Comparison of ENCODE assay signal across 20 cellular contexts in genomic region chr22:42433754-42434153, GRCh38. TPM values are rescaled to one million over a fixed set of nuclear protein-coding genes. Genes with fewer than 3 reads are reported as not detected.
A peak's percentile ranks its signal among the peaks of the same experiment; 100 is the strongest.
DNase-seq lines count a peak whose midpoint lies in the region; ATAC-seq and TF ChIP-seq lines count a peak whose summit lies in the region.
"Had no signal": no experiment of that assay in that cellular context is flagged by ENCODE, and none has a peak within 500 bp of the region (broad histone marks: within the 10 kb centered on the region; RNA-seq: fewer than 3 reads in every experiment).

No MANE protein-coding gene starts in this region.

- H3K4me1 ChIP-seq in mesendoderm (ENCODE audit: control insufficient read depth, low read depth, low read length) (no peaks in the 10 kb centered on the region), gastrocnemius medialis (peaks cover 6 to 7% of the 10 kb centered on the region in 2 donors)
- H3K4me1 ChIP-seq: psoas muscle had no signal

- in situ Hi-C loops in T47D (cut with HindIII; ENCODE audit: low pct_unique_long_range_greater_than_20kb, low sequenced_read_pairs), result no loop called here
- in situ Hi-C loops in gastrocnemius medialis (cut with MboI; ENCODE audit: low sequenced_read_pairs in 4 of 4), result loop anchor here (5.0 to 25.0 kb wide), 6 partner anchors 261 to 471 kb away; partner anchors contain the start of genes NDUFA6 (in 3 of the 4), SEPTIN3 (in 3 of the 4), SMIM45 (in 2 of the 4) and SMDT1 (in 1 of the 4)

- no peak overlapping the region for H4K8ac ChIP-seq in mesendoderm (ENCODE audit: low read depth, low read length)

- H3K79me2 ChIP-seq in mesendoderm (ENCODE audit: control insufficient read depth, insufficient read depth, low read length), result no peaks in the 10 kb centered on the region

- no peaks in the 10 kb centered on the region for H3K27me3 ChIP-seq in mesendoderm (ENCODE audit: insufficient read depth, low read length, poor library complexity)
- peaks cover 26 to 39% (median 28%) of the 10 kb centered on the region in 3 donors for H3K27me3 ChIP-seq in gastrocnemius medialis
- H3K27me3 ChIP-seq: adrenal gland, transverse colon had no signal

- no peak for ATAC-seq in HG02870 (IDR thresholded peaks at IDR 0.05; ENCODE audit: unreplicated experiment)
- no peak for ATAC-seq in GM21360 (IDR thresholded peaks at IDR 0.05; ENCODE audit: unreplicated experiment)
- no peak for ATAC-seq in gastrocnemius medialis
- ATAC-seq: psoas muscle; stimulated activated naive B cell treated with anti-CD40 and anti-IgM and Interleukin-4, amounts not matched to agents 10 μg/mL and 1 μg/mL and 100 μg/mL, for 72 hours had no signal

- DNase-seq in DMS79 (lab: John Stamatoyannopoulos, UW) (peak; percentile 72), NCI-H1105 treated with DMSO at 0.1 percent for 48 hours (lab: John Stamatoyannopoulos, UW) (peak; percentile 89), T47D (ENCODE audit: low read depth in 1 of 2, low spot score in 1 of 2) (peak; percentile 22 to 56), mesendoderm (no peak), NOMO-1 (lab: John Stamatoyannopoulos, UW; ENCODE audit: unreplicated experiment in 2 of 2) (no peak), gastrocnemius medialis (no peak)
- DNase-seq: central memory CD4-positive, alpha-beta T cell; DND-41; foreskin fibroblast; KG1; naive B cell; NCI-H187; psoas muscle; stimulated activated CD4-positive, alpha-beta T cell treated with anti-CD3 and anti-CD28 coated beads, Interleukin-12 subunit alpha, Interleukin-12 subunit beta, amount 100 ng/mL, for 4 hours; stimulated activated naive B cell treated with anti-CD40 and anti-IgM and Interleukin-4, amounts not matched to agents 10 μg/mL and 1 μg/mL and 100 μg/mL, for 72 hours; transverse colon; WERI-Rb-1 had no signal

- no peak overlapping the region for H3K4me2 ChIP-seq in mesendoderm (ENCODE audit: low read length)

- H3K4ac ChIP-seq in mesendoderm (ENCODE audit: low read depth, low read length), result no peak overlapping the region

- H3K4me3 ChIP-seq in mesendoderm (ENCODE audit: low read length) (no peak overlapping the region), gastrocnemius medialis (no peak overlapping the region)
- H3K4me3 ChIP-seq: adrenal gland, psoas muscle, transverse colon had no signal

- H3K9ac ChIP-seq in mesendoderm (ENCODE audit: low read length), result no peak overlapping the region

- H3K18ac ChIP-seq in mesendoderm (ENCODE audit: low read length), result no peak overlapping the region

- intact Hi-C loops in gastrocnemius medialis (cut with DNase I; ENCODE audit: low total_unique reads), result no loop called here

- H2BK15ac ChIP-seq in mesendoderm (replicated peaks; ENCODE audit: low read depth), result no peak overlapping the region

- H2AK5ac ChIP-seq in mesendoderm (ENCODE audit: low read length), result no peak overlapping the region

- WGBS in mesendoderm (ENCODE audit: extremely low coverage, insufficient coverage, low lambda C conversion rate), result no CpG with 5 or more reads among the region's 13 CpGs

- H3K56ac ChIP-seq in mesendoderm (ENCODE audit: low read length), result no peak overlapping the region

- H3K9me3 ChIP-seq in gastrocnemius medialis, result no peaks in the 10 kb centered on the region
- H3K9me3 ChIP-seq: adrenal gland, psoas muscle, transverse colon had no signal

- H2BK120ac ChIP-seq in mesendoderm (ENCODE audit: low read depth, low read length), result no peak overlapping the region

- H2BK5ac ChIP-seq in mesendoderm (ENCODE audit: low read length), result no peak overlapping the region

- H3K79me1 ChIP-seq in mesendoderm (ENCODE audit: low read length), result no peaks in the 10 kb centered on the region

- no peak for TF ChIP-seq CTCF in gastrocnemius medialis (IDR thresholded peaks at IDR 0.05 in 4 of 5, conservative IDR thresholded peaks at IDR 0.05 in 1 of 5)

- H3K27ac ChIP-seq in mesendoderm (ENCODE audit: low read depth, low read length), result no peak overlapping the region
- H3K27ac ChIP-seq in gastrocnemius medialis, result no peak overlapping the region
- H3K27ac ChIP-seq: adrenal gland, psoas muscle, transverse colon, WERI-Rb-1 had no signal

- H4K5ac ChIP-seq in mesendoderm (ENCODE audit: low read length), result no peak overlapping the region

- H3K23ac ChIP-seq in mesendoderm (ENCODE audit: low read length), result peak overlapping the region; percentile 17

- H3K36me3 ChIP-seq in mesendoderm (ENCODE audit: control insufficient read depth, insufficient read depth, low read length) (no peaks in the 10 kb centered on the region), gastrocnemius medialis (no peaks in the 10 kb centered on the region)
- H3K36me3 ChIP-seq: adrenal gland, transverse colon, WERI-Rb-1 had no signal

- no peak for TF ChIP-seq POLR2A in gastrocnemius medialis (IDR thresholded peaks at IDR 0.05)

RNA-seq across cellular contexts. Expression of gene NFAM1, which starts 1.6 kb away (rescaled TPM):
- 0.17 TPM for polyA plus RNA-seq in mesendoderm (2013, experiment 1 of 2)
- polyA plus RNA-seq in mesendoderm (2013, experiment 2 of 2), result 0.13 TPM
- total RNA-seq in gastrocnemius medialis, result under 1 TPM in 3 of 4 donors, not detected in 1; 0.20 to 0.59 (median 0.58) TPM

Comparison
In these comparisons a context has a peak if more than half of its experiments do, and no peak if none do; other contexts are left out.
1. DNase-seq: peak in DMS79 (single experiment), NCI-H1105 treated with DMSO at 0.1 percent for 48 hours (single experiment) and T47D (2 of 2); none in mesendoderm (single experiment), NOMO-1 (0 of 2) and gastrocnemius medialis (0 of 2).